Comparison of ENCODE assay signal across 8 cellular contexts in the genomic region with DNA sequence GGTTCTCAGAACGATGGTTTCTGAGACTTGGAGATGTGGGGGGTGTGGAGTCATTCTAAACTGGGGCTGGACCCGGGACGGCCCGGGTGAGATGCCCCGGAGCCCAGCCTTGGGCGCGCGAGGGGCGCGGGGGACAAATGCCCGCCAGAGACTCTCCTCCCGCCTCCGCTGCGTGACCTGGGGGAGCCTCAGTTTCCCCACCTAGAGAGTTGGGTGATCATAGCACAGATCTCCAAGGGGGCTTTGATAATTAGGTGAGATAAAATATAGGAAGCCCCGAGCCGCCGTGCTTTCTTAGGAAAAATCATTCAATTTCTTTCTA. TPM values are rescaled to one million over a fixed set of nuclear protein-coding genes. Genes with fewer than 3 reads are reported as not detected.
DNase-seq lines count a peak whose midpoint lies in the region; ATAC-seq and TF ChIP-seq lines count a peak whose summit lies in the region.

No MANE protein-coding gene starts in this region.

- H3K4me2 ChIP-seq in parathyroid adenoma (ENCODE audit: low read length): peak overlapping the region; percentile 61

- POLR2A ChIA-PET in Caco-2 (lab: Charles Lee): no interaction called here
- POLR2A ChIA-PET in T-cell (lab: Charles Lee): no interaction called here

- H3K36me3 ChIP-seq in Caco-2 (ENCODE audit: control insufficient read depth, insufficient read depth, low read length) (no peaks in the 10 kb centered on the region), parathyroid adenoma (ENCODE audit: control insufficient read depth, insufficient read depth, low read length) (no peaks in the 10 kb centered on the region)

- H3K9me3 ChIP-seq in Caco-2 (no peaks in the 10 kb centered on the region), parathyroid adenoma (ENCODE audit: control insufficient read depth, low read length) (no peaks in the 10 kb centered on the region)

- intact Hi-C loops in Caco-2 (cut with micrococcal nuclease; ENCODE audit: unreplicated experiment): loop anchor here (1.0 kb wide), 2 partner anchors 43 to 123 kb away; no protein-coding TSS in a partner anchor

- H3K36me3 Mint-ChIP-seq in Caco-2 (ENCODE audit: insufficient read depth, unreplicated experiment) (peaks cover 11% of the 10 kb centered on the region), T-cell (no peaks in the 10 kb centered on the region)

- H3K4me1 ChIP-seq in Caco-2 (peaks cover 3% of the 10 kb centered on the region; the same call in 1 of the 2 replicates), parathyroid adenoma (peaks cover 4% of the 10 kb centered on the region)

- H3K4me3 Mint-ChIP-seq in Caco-2 (ENCODE audit: unreplicated experiment) (peak overlapping the region; percentile 89), T-cell (peak overlapping the region; percentile 75 to 88 (median 83))

- TF ChIP-seq CTCF in Caco-2 (IDR thresholded peaks at IDR 0.05; ENCODE audit: insufficient read depth in 1 of 2, low read depth in 1 of 2, low read length in 1 of 2, severe bottlenecking in 1 of 2, unreplicated experiment in 1 of 2) (no peak), fibroblast of villous mesenchyme (IDR thresholded peaks at IDR 0.05; ENCODE audit: insufficient read depth, low read depth, low read length) (no peak), parathyroid adenoma (IDR thresholded peaks at IDR 0.05) (no peak)

- no peak overlapping the region for H3K9ac ChIP-seq in parathyroid adenoma

- H3K4me1 Mint-ChIP-seq in Caco-2 (ENCODE audit: low read depth, unreplicated experiment) (no peaks in the 10 kb centered on the region), T-cell (peaks cover 9 to 36% (median 22%) of the 10 kb centered on the region in 3 donors)

- no peak for ATAC-seq in T-cell (replicated peaks in 1 of 4)
- ATAC-seq in GM21737 (IDR thresholded peaks at IDR 0.05; ENCODE audit: unreplicated experiment): no peak

- H3K79me2 ChIP-seq in parathyroid adenoma: no peaks in the 10 kb centered on the region

- H3K9me3 Mint-ChIP-seq in Caco-2 (ENCODE audit: unreplicated experiment) (no peaks in the 10 kb centered on the region), T-cell (no peaks in the 10 kb centered on the region)

- peak overlapping the region; percentile 73 for H3K27ac ChIP-seq in parathyroid adenoma

- no TSS peak for BruUV-seq in Caco-2 (replicated peaks; lab: Mats Ljungman, UMichigan)

- H3K27ac Mint-ChIP-seq in Caco-2 (ENCODE audit: unreplicated experiment) (no peak overlapping the region), T-cell (no peak overlapping the region)

- DNase-seq in Caco-2 (no peak), T-cell (no peak), fibroblast of villous mesenchyme (ENCODE audit: low read depth) (no peak), NCI-H1417 treated with DMSO at 0.1 percent for 48 hours (lab: John Stamatoyannopoulos, UW) (no peak), HK-2 (ENCODE audit: unreplicated experiment) (no peak), KBM-7 (no peak)

- H2AFZ ChIP-seq in parathyroid adenoma: peak overlapping the region; percentile 78

- peaks cover 4% of the 10 kb centered on the region for H3K27me3 ChIP-seq in Caco-2 (replicated peaks; ENCODE audit: control insufficient read depth, insufficient read depth, low read length)
- no peaks in the 10 kb centered on the region for H3K27me3 ChIP-seq in parathyroid adenoma (ENCODE audit: control insufficient read depth, insufficient read depth, low read length)

- CTCF ChIA-PET in Caco-2 (lab: Charles Lee): no interaction called here
- CTCF ChIA-PET in T-cell (lab: Charles Lee): no interaction called here

- H3K27me3 Mint-ChIP-seq in Caco-2 (ENCODE audit: insufficient read depth, unreplicated experiment) (peaks cover 17% of the 10 kb centered on the region), T-cell (peaks cover 4 to 31% of the 10 kb centered on the region in 2 donors)

- in situ Hi-C loops in KBM-7 (cut with MboI; ENCODE audit: low pct_unique_long_range_greater_than_20kb, low sequenced_read_pairs): no loop called here

- H3K4me3 ChIP-seq in Caco-2 (ENCODE audit: low read depth, low read length): peak overlapping the region; percentile 76
- H3K4me3 ChIP-seq in fibroblast of villous mesenchyme (ENCODE audit: low read depth, low read length): peak overlapping the region; percentile 73
- H3K4me3 ChIP-seq in parathyroid adenoma (ENCODE audit: low read depth, low read length): peak overlapping the region; percentile 52

RNA-seq across cellular contexts. Expression of a gene that starts 0.7 kb away (rescaled TPM):
- total RNA-seq in Caco-2 (2022): 2.4 and 3.4 TPM in 2 replicates
- total RNA-seq in T-cell: 1 to 10 TPM in 3 of 5 donors, under 1 TPM in 2; 0.63 to 1.8 (median 1.2) TPM
- 8.7 and 11.2 TPM in 2 replicates for total RNA-seq in fibroblast of villous mesenchyme

RNA-seq across cellular contexts. Expression of a gene that starts 37.6 kb away (rescaled TPM):
- total RNA-seq in Caco-2 (2022) (0.18 TPM in 1 of 2 replicates, not detected in the other), T-cell (not detected), fibroblast of villous mesenchyme (not detected in 2 replicates)
